In genomic region chr5:143436871-143437270, GRCh38 we compare ENCODE assay signal across 23 cellular contexts. TPM values are rescaled to one million over a fixed set of nuclear protein-coding genes. Genes with fewer than 3 reads are reported as not detected.
DNase-seq lines count a peak whose midpoint lies in the region; ATAC-seq and FAIRE-seq lines count a peak whose summit lies in the region.
"Had no signal": no experiment of that assay in that cellular context is flagged by ENCODE, and none has a peak within 500 bp of the region (broad histone marks: within the 10 kb centered on the region; RNA-seq: fewer than 3 reads in every experiment).

No MANE protein-coding gene starts in this region.

- H3K9me3 Mint-ChIP-seq in activated T-cell treated with anti-CD3 and anti-CD28 coated beads, Interleukin-2, amount 50 U/mL, for 24 hours, result no peaks in the 10 kb centered on the region
- H3K9me3 Mint-ChIP-seq in activated naive CD8-positive, alpha-beta T cell (ENCODE audit: low read depth), result no peaks in the 10 kb centered on the region
- H3K9me3 Mint-ChIP-seq: brain had no signal

- peak overlapping the region; percentile 80 for H3K27ac Mint-ChIP-seq in activated T-cell treated with anti-CD3 and anti-CD28 coated beads, Interleukin-2, amount 50 U/mL, for 24 hours
- peak overlapping the region; percentile 96 for H3K27ac Mint-ChIP-seq in activated naive CD8-positive, alpha-beta T cell
- H3K27ac Mint-ChIP-seq: brain had no signal

- peak overlapping the region; percentile 93 for H3K4me2 ChIP-seq in Karpas-422 (ENCODE audit: low read depth, low read length, poor library complexity, severe bottlenecking)

- H3K79me2 ChIP-seq in Karpas-422 (ENCODE audit: low read length), result peaks cover 28% of the 10 kb centered on the region

- H3K9me2 ChIP-seq in Karpas-422 (replicated peaks; ENCODE audit: insufficient read depth, low read length), result no peaks in the 10 kb centered on the region

- H3K4me3 ChIP-seq in Karpas-422 (ENCODE audit: low read length) (peak overlapping the region; percentile 74), small intestine (ENCODE audit: low read depth in 1 of 2, low read length in 2 of 2) (no peak overlapping the region), MG63 (no peak overlapping the region)
- H3K4me3 ChIP-seq: heart left ventricle had no signal

- H3K36me3 Mint-ChIP-seq in activated T-cell treated with anti-CD3 and anti-CD28 coated beads, Interleukin-2, amount 50 U/mL, for 24 hours (ENCODE audit: low read depth), result no peaks in the 10 kb centered on the region
- H3K36me3 Mint-ChIP-seq in activated naive CD8-positive, alpha-beta T cell, result peaks cover 2% of the 10 kb centered on the region
- H3K36me3 Mint-ChIP-seq: brain had no signal

- H3K4me1 ChIP-seq in Karpas-422 (ENCODE audit: low read length) (peaks cover 74% of the 10 kb centered on the region), small intestine (ENCODE audit: control insufficient read depth in 2 of 2, insufficient read depth in 1 of 2, low read depth in 1 of 2, low read length in 1 of 2) (peaks cover 0 to 6% of the 10 kb centered on the region in 2 donors)

- WGBS in small intestine, 3 donors, result 51 to 66% (median 55%) methylated on average over 2 of the region's 2 CpGs

- H3K27me3 ChIP-seq in Karpas-422 (ENCODE audit: low read length) (no peaks in the 10 kb centered on the region), small intestine (ENCODE audit: control insufficient read depth in 2 of 2, insufficient read depth in 2 of 2, low read length in 2 of 2) (no peaks in the 10 kb centered on the region), MG63 (no peaks in the 10 kb centered on the region)
- H3K27me3 ChIP-seq: heart left ventricle, neutrophil had no signal

- H3K4me1 Mint-ChIP-seq in activated T-cell treated with anti-CD3 and anti-CD28 coated beads, Interleukin-2, amount 50 U/mL, for 24 hours (ENCODE audit: low read depth), result peaks cover 63% of the 10 kb centered on the region
- peaks cover 60% of the 10 kb centered on the region for H3K4me1 Mint-ChIP-seq in activated naive CD8-positive, alpha-beta T cell (ENCODE audit: low read depth)

- no peaks in the 10 kb centered on the region for H3K27me3 Mint-ChIP-seq in activated T-cell treated with anti-CD3 and anti-CD28 coated beads, Interleukin-2, amount 50 U/mL, for 24 hours
- H3K27me3 Mint-ChIP-seq in activated naive CD8-positive, alpha-beta T cell, result no peaks in the 10 kb centered on the region

- peak overlapping the region; percentile 31 for H2AFZ ChIP-seq in Karpas-422 (ENCODE audit: low read length)

- H3K9ac ChIP-seq in Karpas-422 (ENCODE audit: low read length), result peak overlapping the region; percentile 76

- peak overlapping the region; percentile 96 for H3K27ac ChIP-seq in Karpas-422 (ENCODE audit: low read length)
- no peak overlapping the region for H3K27ac ChIP-seq in small intestine (ENCODE audit: low read depth in 1 of 2, low read length in 1 of 2)
- H3K27ac ChIP-seq: heart left ventricle, neutrophil had no signal

- H3K4me3 Mint-ChIP-seq in activated T-cell treated with anti-CD3 and anti-CD28 coated beads, Interleukin-2, amount 50 U/mL, for 24 hours, result peak overlapping the region; percentile 30
- H3K4me3 Mint-ChIP-seq in activated naive CD8-positive, alpha-beta T cell, result peak overlapping the region; percentile 57
- H3K4me3 Mint-ChIP-seq: brain had no signal

- DNase-seq in activated T-cell treated with anti-CD3 and anti-CD28 coated beads, Interleukin-2, amount 50 U/mL, for 24 hours, result no peak
- no peak for DNase-seq in activated T-cell treated with anti-CD3 and anti-CD28 coated beads for 4 hours
- peak; percentile 63 for DNase-seq in Karpas-422
- no peak for DNase-seq in small intestine
- DNase-seq in MG63, result no peak
- no peak for DNase-seq in activated gamma-delta T cell treated with Interleukin-2 at 50 U/mL for 16 hours
- DNase-seq: activated CD4-positive, alpha-beta T cell treated with anti-CD3 and anti-CD28 coated beads, Interleukin-2, amount 50 U/mL, for 4 hours; activated gamma-delta T cell; dermis blood vessel endothelial cell; GDM1; KG1; mesenchymal stem cell; NCI-H146; NCI-H2227 treated with DMSO at 0.1 percent for 48 hours; NK-92 treated with Interleukin-12 subunit alpha and Interleukin-12 subunit beta, amount 100 ng/mL, for 24 hours; right cardiac atrium; SIG-M5; T1000 had no signal

- H3K36me3 ChIP-seq in Karpas-422 (ENCODE audit: insufficient read depth, low read length) (no peaks in the 10 kb centered on the region), small intestine (ENCODE audit: control insufficient read depth in 2 of 2, insufficient read depth in 2 of 2, low read length in 2 of 2) (no peaks in the 10 kb centered on the region), MG63 (no peaks in the 10 kb centered on the region)
- H3K36me3 ChIP-seq: heart left ventricle, neutrophil had no signal

- no peak for ATAC-seq in GM21825 (IDR thresholded peaks at IDR 0.05; ENCODE audit: unreplicated experiment)

- FAIRE-seq in small intestine (lab: Jason Lieb, UNC), result peak; percentile 64

- H3K9me3 ChIP-seq in Karpas-422 (ENCODE audit: low read length), result no peaks in the 10 kb centered on the region
- H3K9me3 ChIP-seq in small intestine (ENCODE audit: control insufficient read depth, low read depth), result no peaks in the 10 kb centered on the region
- no peaks in the 10 kb centered on the region for H3K9me3 ChIP-seq in MG63
- H3K9me3 ChIP-seq: heart left ventricle, neutrophil had no signal

- H4K20me1 ChIP-seq in Karpas-422 (ENCODE audit: insufficient read depth, low read depth, low read length), result no peaks in the 10 kb centered on the region

RNA-seq across cellular contexts. Expression of gene NR3C1, which starts 33.4 kb away (rescaled TPM):
- 189 and 364 TPM in 2 replicates for total RNA-seq in Karpas-422 (2014; rRNA removed; shearing (Covaris generic); ENCODE audit: low replicate concordance)
- polyA plus RNA-seq in small intestine, result 10 to 100 TPM; 13.7 to 17.3 (median 16.3) TPM
- 45.6 and 50.8 TPM in 2 replicates for total RNA-seq in MG63 (2014; rRNA removed; shearing (Covaris generic); ENCODE audit: low replicate concordance)
